9 cellular contexts compared by ENCODE assay signal in the genomic region with DNA sequence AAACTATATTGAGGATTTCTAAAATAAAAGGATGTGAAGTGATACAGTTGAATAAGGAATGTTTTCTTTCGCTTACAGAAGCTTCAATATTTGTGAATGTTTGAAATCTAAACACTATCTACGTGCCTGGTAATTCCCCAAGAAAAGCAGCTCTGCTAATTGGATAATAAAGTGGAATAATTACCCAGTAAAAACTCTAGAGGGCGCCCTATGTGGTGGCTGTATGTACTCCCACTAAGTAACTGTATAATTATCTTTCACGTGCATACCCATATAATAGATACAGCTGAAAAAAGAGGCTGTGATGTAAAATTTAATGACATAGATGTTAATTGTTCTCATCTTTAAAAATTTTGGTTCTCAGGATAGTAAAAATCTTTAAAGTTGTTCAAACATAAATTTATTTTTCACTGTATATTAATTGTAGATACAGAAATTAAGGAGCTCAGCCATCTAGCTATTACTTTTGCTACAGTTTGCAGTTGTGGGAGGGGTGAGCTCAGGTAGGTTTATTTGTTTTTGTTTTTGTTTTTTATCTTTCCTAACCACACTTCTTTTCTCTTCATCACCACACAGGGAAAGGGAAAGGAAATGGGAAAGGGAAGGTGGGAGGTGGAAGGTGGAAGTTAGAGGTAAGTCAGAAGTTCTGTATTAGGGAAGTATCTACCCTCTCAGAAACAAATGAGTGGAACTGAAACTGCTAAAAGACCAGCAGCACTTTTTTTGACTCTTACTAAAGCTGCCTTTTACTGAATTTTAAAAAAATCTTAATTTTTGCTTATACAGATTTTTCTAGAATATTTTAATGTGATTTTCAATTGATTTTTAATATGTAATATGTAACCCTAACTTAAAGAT.
DNase-seq lines count a peak whose midpoint lies in the region; ATAC-seq, FAIRE-seq and TF ChIP-seq lines count a peak whose summit lies in the region.
"Had no signal": no experiment of that assay in that cellular context is flagged by ENCODE, and none has a peak within 500 bp of the region (broad histone marks: within the 10 kb centered on the region; RNA-seq: fewer than 3 reads in every experiment).

No MANE protein-coding gene starts in this region.

- H3K36me3 ChIP-seq in OCI-LY3 (replicated peaks; ENCODE audit: low read depth, low read length) (no peaks in the 10 kb centered on the region), tibial nerve (no peaks in the 10 kb centered on the region)

- H3K79me2 ChIP-seq in OCI-LY3 (ENCODE audit: low read length), result no peaks in the 10 kb centered on the region

- no peak for TF ChIP-seq EP300 in tibial nerve (IDR thresholded peaks at IDR 0.05)

- 21 to 22% methylated on average over 4 of the region's 4 CpGs for WGBS in tibial nerve, 2 donors

- H3K4me3 ChIP-seq in OCI-LY3 (ENCODE audit: low read length), result no peak overlapping the region; the same call in 1 of the 2 replicates
- H3K4me3 ChIP-seq in tibial nerve, result no peak overlapping the region

- peak; percentile 61 for ATAC-seq in HG03108 (IDR thresholded peaks at IDR 0.05; ENCODE audit: unreplicated experiment)
- no peak for ATAC-seq in HG03045 (IDR thresholded peaks at IDR 0.05; ENCODE audit: unreplicated experiment)
- ATAC-seq in natural killer cell treated with Interleukin-12 subunit alpha and Interleukin-12 subunit beta and Interleukin-15 and Interleukin-18, amount 100 ng/mL, for 72 hours, result no peak

- H3K27ac ChIP-seq in OCI-LY3 (ENCODE audit: low read length) (peak overlapping the region; percentile 45), tibial nerve (no peak overlapping the region)

- TF ChIP-seq CTCF in OCI-LY3 (IDR thresholded peaks at IDR 0.05; ENCODE audit: low read depth, low read length), result peak; percentile 57
- TF ChIP-seq CTCF in tibial nerve (IDR thresholded peaks at IDR 0.05), result peak in 4 of 5 experiments; percentile 34 to 69 (median 41)

- H3K4me3 Mint-ChIP-seq in natural killer cell treated with Interleukin-12 subunit alpha and Interleukin-12 subunit beta and Interleukin-15 and Interleukin-18, amount 100 ng/mL, for 72 hours, result no peak overlapping the region

- H3K9me3 ChIP-seq in OCI-LY3 (ENCODE audit: insufficient read depth, low read length) (no peaks in the 10 kb centered on the region), tibial nerve (no peaks in the 10 kb centered on the region)

- no peaks in the 10 kb centered on the region for H3K27me3 ChIP-seq in OCI-LY3 (ENCODE audit: low read depth, low read length)
- H3K27me3 ChIP-seq in tibial nerve, result no peaks in the 10 kb centered on the region

- no peaks in the 10 kb centered on the region for H4K20me1 ChIP-seq in OCI-LY3 (ENCODE audit: insufficient read depth, low read length)

- DNase-seq in A172 (ENCODE audit: low spot score) (peak; percentile 22), GM18507 (ENCODE audit: extremely low spot score, insufficient read length, low read depth) (no peak), fibroblast of peridontal ligament (ENCODE audit: extremely low read depth) (peak; percentile 36), tibial nerve (ENCODE audit: low spot score in 2 of 2) (no peak)
- DNase-seq in natural killer cell treated with Interleukin-12 subunit alpha and Interleukin-12 subunit beta and Interleukin-15 and Interleukin-18, amount 100 ng/mL, for 72 hours (ENCODE audit: low spot score), result no peak

- H3K27me3 Mint-ChIP-seq in natural killer cell treated with Interleukin-12 subunit alpha and Interleukin-12 subunit beta and Interleukin-15 and Interleukin-18, amount 100 ng/mL, for 72 hours, result peaks cover 0 to 2% of the 10 kb centered on the region in 2 donors

- no peak for TF ChIP-seq POLR2A in tibial nerve (IDR thresholded peaks at IDR 0.05)

- no peak overlapping the region for H3K9ac ChIP-seq in OCI-LY3 (ENCODE audit: low read length)

- no peak overlapping the region for H2AFZ ChIP-seq in OCI-LY3 (ENCODE audit: low read depth, low read length)

- H3K4me1 ChIP-seq in OCI-LY3 (ENCODE audit: low read length) (peaks cover 23% of the 10 kb centered on the region), tibial nerve (no peaks in the 10 kb centered on the region)

- no peaks in the 10 kb centered on the region for H3K36me3 Mint-ChIP-seq in natural killer cell treated with Interleukin-12 subunit alpha and Interleukin-12 subunit beta and Interleukin-15 and Interleukin-18, amount 100 ng/mL, for 72 hours

- no peaks in the 10 kb centered on the region for H3K9me3 Mint-ChIP-seq in natural killer cell treated with Interleukin-12 subunit alpha and Interleukin-12 subunit beta and Interleukin-15 and Interleukin-18, amount 100 ng/mL, for 72 hours

- no peaks in the 10 kb centered on the region for H3K4me1 Mint-ChIP-seq in natural killer cell treated with Interleukin-12 subunit alpha and Interleukin-12 subunit beta and Interleukin-15 and Interleukin-18, amount 100 ng/mL, for 72 hours (ENCODE audit: low read depth in 2 of 2)

- peak; percentile 15 for FAIRE-seq in GM18507 (lab: Jason Lieb, UNC)
- FAIRE-seq: endometrium had no signal

- no peak overlapping the region for H3K27ac Mint-ChIP-seq in natural killer cell treated with Interleukin-12 subunit alpha and Interleukin-12 subunit beta and Interleukin-15 and Interleukin-18, amount 100 ng/mL, for 72 hours

- H3K4me2 ChIP-seq in OCI-LY3 (ENCODE audit: low read length), result peak overlapping the region; percentile 59

Comparison
In these comparisons a context has a peak if more than half of its experiments do, and no peak if none do; other contexts are left out.
1. DNase-seq: peak in A172 (single experiment) and fibroblast of peridontal ligament (single experiment); none in GM18507 (single experiment), tibial nerve (0 of 2) and natural killer cell treated with Interleukin-12 subunit alpha and Interleukin-12 subunit beta and Interleukin-15 and Interleukin-18, amount 100 ng/mL, for 72 hours (single experiment).